In the genomic region with DNA sequence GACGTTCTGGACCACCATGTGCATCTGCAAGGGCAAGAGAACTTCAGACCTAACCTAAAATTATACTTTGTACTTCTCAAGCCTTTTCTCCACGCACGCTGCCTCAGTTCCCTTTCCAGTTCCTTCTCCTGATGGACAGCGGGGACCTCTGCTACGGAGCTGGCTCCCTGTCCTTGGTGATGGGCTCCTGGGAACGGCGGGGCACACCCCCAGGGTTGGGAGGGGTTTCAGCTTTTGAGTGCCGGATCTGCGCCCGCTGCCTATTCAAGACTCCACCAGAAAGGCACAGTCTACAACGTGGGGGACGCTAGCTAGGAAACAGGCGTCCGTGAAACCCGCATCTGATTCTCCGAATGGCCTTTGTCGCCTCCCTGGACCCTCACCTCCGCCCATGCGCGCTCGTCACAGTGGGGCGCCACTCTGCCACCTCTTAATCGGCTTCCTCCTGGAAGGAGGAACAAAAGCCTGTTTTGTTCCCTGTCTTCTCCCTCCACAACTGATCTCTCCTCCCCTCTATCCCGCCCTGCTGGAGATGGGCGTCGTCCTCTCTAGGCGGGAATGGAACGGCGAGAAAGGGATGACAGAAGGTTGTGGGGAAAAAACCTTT, we compare ENCODE assay signal across 14 cellular contexts. TPM values are rescaled to one million over a fixed set of nuclear protein-coding genes. Genes with fewer than 3 reads are reported as not detected.
DNase-seq lines count a peak whose midpoint lies in the region; TF ChIP-seq lines count a peak whose summit lies in the region.
"Had no signal": no experiment of that assay in that cellular context is flagged by ENCODE, and none has a peak within 500 bp of the region (broad histone marks: within the 10 kb centered on the region; RNA-seq: fewer than 3 reads in every experiment).

No MANE protein-coding gene starts in this region.

- H4K5ac ChIP-seq in H9 (ENCODE audit: insufficient read length, low read depth, low read length) = no peak overlapping the region

- H2BK20ac ChIP-seq in H9 (ENCODE audit: low read depth, low read length, poor library complexity, severe bottlenecking) = no peak overlapping the region

- H3K4ac ChIP-seq in H9 (ENCODE audit: low read depth, low read length) = no peak overlapping the region

- no peaks in the 10 kb centered on the region for H4K20me1 ChIP-seq in H9 (ENCODE audit: control insufficient read depth, insufficient read depth, insufficient read length)

- no CpG with 5 or more reads among the region's 29 CpGs for whole genome bisulfite sequencing in H9 (ENCODE audit: extremely low coverage, insufficient read length, low lambda C conversion rate)

- H3K27ac ChIP-seq in H9 (ENCODE audit: insufficient read length, low read depth, low read length) (no peak overlapping the region), substantia nigra (ENCODE audit: low read depth, low read length, poor library complexity, severe bottlenecking) (no peak overlapping the region)

- no peak overlapping the region for H2BK12ac ChIP-seq in H9 (ENCODE audit: insufficient read length, low read depth, low read length)

- no peaks in the 10 kb centered on the region for H3K9me3 ChIP-seq in H9 (ENCODE audit: control insufficient read depth, low read depth, low read length)

- H2BK120ac ChIP-seq in H9 (ENCODE audit: low read depth, low read length, poor library complexity, severe bottlenecking) = no peak overlapping the region

- no peaks in the 10 kb centered on the region for H3K9me3 Mint-ChIP-seq in H9
- H3K9me3 Mint-ChIP-seq in glutamatergic neuron (ENCODE audit: unreplicated experiment) = peaks cover 2% of the 10 kb centered on the region
- H3K9me3 Mint-ChIP-seq: activated T-cell treated with anti-CD3 and anti-CD28 coated beads, Interleukin-2, amount 50 U/mL, for 72 hours had no signal

- H3K23me2 ChIP-seq in H9 (ENCODE audit: insufficient read length, low read depth, low read length, poor library complexity, severe bottlenecking) = peaks cover 19% of the 10 kb centered on the region

- no peak overlapping the region for H2AK5ac ChIP-seq in H9 (ENCODE audit: insufficient read length, low read length)

- H4K8ac ChIP-seq in H9 (replicated peaks; ENCODE audit: insufficient read length, low read depth, low read length) = no peak overlapping the region

- H3K27ac Mint-ChIP-seq in H9 = peak overlapping the region in 2 of 3 experiments; percentile 42 to 91; a peak in 3 of 7 replicates
- H3K27ac Mint-ChIP-seq in glutamatergic neuron (ENCODE audit: unreplicated experiment) = peak overlapping the region; percentile 85
- H3K27ac Mint-ChIP-seq: activated T-cell treated with anti-CD3 and anti-CD28 coated beads, Interleukin-2, amount 50 U/mL, for 72 hours had no signal

- H3K23ac ChIP-seq in H9 (ENCODE audit: insufficient read length, low read depth, low read length) = no peak overlapping the region

- TF ChIP-seq CTCF in H9 (conservative IDR thresholded peaks at IDR 0.05) (no peak), glutamatergic neuron (IDR thresholded peaks at IDR 0.05; ENCODE audit: partially characterized antibody, unreplicated experiment) (no peak), GM10266 (IDR thresholded peaks at IDR 0.05; ENCODE audit: control insufficient read depth, insufficient read depth, low read depth, missing control alignments) (no peak)

- no peak overlapping the region for H3K18ac ChIP-seq in H9 (ENCODE audit: insufficient read length, low read depth, low read length)

- H3K27me3 Mint-ChIP-seq in H9 (ENCODE audit: low read depth) (peaks cover 66% of the 10 kb centered on the region), glutamatergic neuron (ENCODE audit: unreplicated experiment) (peaks cover 4% of the 10 kb centered on the region)

- peak overlapping the region; percentile 62 to 83 for H3K4me3 Mint-ChIP-seq in H9
- peak overlapping the region; percentile 93 for H3K4me3 Mint-ChIP-seq in glutamatergic neuron (ENCODE audit: unreplicated experiment)

- H3K36me3 Mint-ChIP-seq in H9 (ENCODE audit: insufficient read depth in 1 of 3, low read depth in 3 of 3) = no peaks in the 10 kb centered on the region
- no peaks in the 10 kb centered on the region for H3K36me3 Mint-ChIP-seq in glutamatergic neuron (ENCODE audit: unreplicated experiment)

- no peaks in the 10 kb centered on the region; the same call in 1 of the 2 replicates for H3K4me1 ChIP-seq in H9 (ENCODE audit: insufficient read depth, low read length)

- H3K56ac ChIP-seq in H9 (ENCODE audit: insufficient read length, low read depth, low read length) = no peak overlapping the region

- no peaks in the 10 kb centered on the region for H3K79me2 ChIP-seq in H9 (ENCODE audit: insufficient read depth, low read length)

- no peak overlapping the region for H3T11ph ChIP-seq in H9 (ENCODE audit: low read length)

- H3K4me1 Mint-ChIP-seq in H9 (peaks cover 32 to 34% of the 10 kb centered on the region in 2 experiments), glutamatergic neuron (ENCODE audit: low read depth, unreplicated experiment) (peaks cover 9% of the 10 kb centered on the region)

- DNase-seq in H9 (peak; percentile 56), NCI-H69 (lab: John Stamatoyannopoulos, UW) (peak; percentile 73), glutamatergic neuron (peak; percentile 54), retina (peak; percentile 83), DMS114 treated with DMSO at 0.1 percent for 48 hours (lab: John Stamatoyannopoulos, UW; ENCODE audit: unreplicated experiment) (no peak), SW480 (ENCODE audit: low spot score) (no peak), substantia nigra (lab: John Stamatoyannopoulos, UW) (no peak), GM10266 (ENCODE audit: extremely low spot score) (no peak)
- DNase-seq: activated T-cell treated with anti-CD3 and anti-CD28 coated beads, Interleukin-2, amount 50 U/mL, for 72 hours; effector CD4-positive, alpha-beta T cell; stimulated activated CD4-positive, alpha-beta T cell treated with anti-CD3 and anti-CD28 coated beads, Interleukin-4, amount 100 ng/mL, for 1 hour; T-helper 2 cell had no signal

- H2AFZ ChIP-seq in H9 (ENCODE audit: low read length) = peak overlapping the region; percentile 45

- H3K14ac ChIP-seq in H9 (ENCODE audit: insufficient read depth, low read length) = no peak overlapping the region

- H3K79me1 ChIP-seq in H9 (ENCODE audit: insufficient read depth, low read depth, low read length, poor library complexity, severe bottlenecking) = no peaks in the 10 kb centered on the region

- peak overlapping the region; percentile 97 for H3K4me2 ChIP-seq in H9 (ENCODE audit: insufficient read depth, insufficient read length, low read length)

- H3K27me3 ChIP-seq in H9 (ENCODE audit: insufficient read depth, low read length) = peaks cover 19% of the 10 kb centered on the region

- no peak overlapping the region for H2BK15ac ChIP-seq in H9 (ENCODE audit: low read depth, low read length)

- H3K9ac ChIP-seq in H9 (ENCODE audit: extremely low read depth, insufficient read length, low read length) = no peak overlapping the region

- H2BK5ac ChIP-seq in H9 (ENCODE audit: insufficient read length, low read length) = no peak overlapping the region

- no peak overlapping the region for H4K91ac ChIP-seq in H9 (ENCODE audit: insufficient read length, low read depth, low read length)

RNA-seq across cellular contexts. Expression of a gene that starts 2.2 kb away (rescaled TPM):
- total RNA-seq in H9 (2021) (not detected in 2 replicates), glutamatergic neuron (ENCODE audit: unreplicated experiment) (0.25 TPM)
- total RNA-seq: activated T-cell treated with anti-CD3 and anti-CD28 coated beads, Interleukin-2, amount 50 U/mL, for 72 hours; Daoy; lung had no signal

Comparison
In these comparisons a context has a peak if more than half of its experiments do, and no peak if none do; other contexts are left out.
1. DNase-seq: peak in H9 (single experiment), NCI-H69 (single experiment), glutamatergic neuron (single experiment) and retina (single experiment); none in DMS114 treated with DMSO at 0.1 percent for 48 hours (single experiment), SW480 (single experiment), substantia nigra (0 of 49) and GM10266 (single experiment).